In genomic region chr2:85257359-85258193, GRCh38 we compare ENCODE assay signal across 13 cellular contexts.
DNase-seq lines count a peak whose midpoint lies in the region; ATAC-seq and TF ChIP-seq lines count a peak whose summit lies in the region.
"Had no signal": no experiment of that assay in that cellular context is flagged by ENCODE, and none has a peak within 500 bp of the region (broad histone marks: within the 10 kb centered on the region; RNA-seq: fewer than 3 reads in every experiment).

No MANE protein-coding gene starts in this region.

- no peaks in the 10 kb centered on the region for H3K27me3 Mint-ChIP-seq in chondrocyte (ENCODE audit: low read depth)

- H3K9ac ChIP-seq in HUES64 (ENCODE audit: low read depth, low read length) (no peak overlapping the region), subcutaneous abdominal adipose tissue (ENCODE audit: low read length in 5 of 5) (peak overlapping the region in 3 of 5 donors; percentile 2 to 28 (median 8))

- H3K4me1 ChIP-seq in HUES64 (ENCODE audit: insufficient read depth, low read length) (peaks cover 74% of the 10 kb centered on the region), subcutaneous abdominal adipose tissue (ENCODE audit: control insufficient read depth in 5 of 5, insufficient read depth in 5 of 5, low read length in 5 of 5) (peaks cover 35 to 82% (median 67%) of the 10 kb centered on the region in 5 donors)

- H3K27ac Mint-ChIP-seq in chondrocyte (ENCODE audit: unreplicated experiment): peak overlapping the region; percentile 94

- 80% methylated on average over 13 of the region's 13 CpGs for WGBS in HUES64

- H3K27me3 ChIP-seq in HUES64 (ENCODE audit: insufficient read depth, low read length) (no peaks in the 10 kb centered on the region), subcutaneous abdominal adipose tissue (ENCODE audit: control insufficient read depth in 5 of 5, insufficient read depth in 4 of 5, low read length in 5 of 5) (no peaks in the 10 kb centered on the region)
- H3K27me3 ChIP-seq: testis had no signal

- peaks cover 2% of the 10 kb centered on the region for H3K36me3 Mint-ChIP-seq in chondrocyte (ENCODE audit: low read depth)

- H3K9me3 Mint-ChIP-seq in chondrocyte (ENCODE audit: low read depth): no peaks in the 10 kb centered on the region

- H3K4me3 ChIP-seq in HUES64 (ENCODE audit: low read length) (no peak overlapping the region), subcutaneous abdominal adipose tissue (ENCODE audit: low read depth in 1 of 5, low read length in 5 of 5) (peak overlapping the region in 1 of 5 donors; percentile 1)
- H3K4me3 ChIP-seq: K562, testis had no signal

- H3K4me1 Mint-ChIP-seq in chondrocyte (ENCODE audit: low read depth): peaks cover 71% of the 10 kb centered on the region

- no peak overlapping the region for H3K4me3 Mint-ChIP-seq in chondrocyte (ENCODE audit: unreplicated experiment)

- DNase-seq in chondrocyte (ENCODE audit: low spot score): peak; percentile 77
- DNase-seq in lung microvascular endothelial cell (ENCODE audit: low read depth in 2 of 2): peak; percentile 59 to 94
- no peak for DNase-seq in NCI-H2029 (lab: John Stamatoyannopoulos, UW)
- DNase-seq in Kasumi-1 (lab: John Stamatoyannopoulos, UW): no peak
- DNase-seq: erythroblast, NCI-H226, SW 1271, testis had no signal

- no peak for ATAC-seq in GM21723 (IDR thresholded peaks at IDR 0.05; ENCODE audit: unreplicated experiment)
- no peak for ATAC-seq in GM18498 (IDR thresholded peaks at IDR 0.05; ENCODE audit: unreplicated experiment)
- ATAC-seq: K562 had no signal

- H3K9me3 ChIP-seq in HUES64 (ENCODE audit: insufficient read depth, low read depth, low read length): no peaks in the 10 kb centered on the region
- no peaks in the 10 kb centered on the region for H3K9me3 ChIP-seq in subcutaneous abdominal adipose tissue (ENCODE audit: control insufficient read depth in 5 of 5, low read length in 5 of 5)
- H3K9me3 ChIP-seq: testis had no signal

- H3K27ac ChIP-seq in HUES64 (ENCODE audit: low read depth, low read length) (peak overlapping the region; percentile 71), subcutaneous abdominal adipose tissue (ENCODE audit: low read depth, low read length) (peak overlapping the region; percentile 94)

- TF ChIP-seq CTCF in chondrocyte (IDR thresholded peaks at IDR 0.05): no peak

- no peaks in the 10 kb centered on the region for H3K36me3 ChIP-seq in HUES64 (ENCODE audit: insufficient read depth, low read length)
- no peaks in the 10 kb centered on the region for H3K36me3 ChIP-seq in subcutaneous abdominal adipose tissue (ENCODE audit: control insufficient read depth in 5 of 5, insufficient read depth in 5 of 5, low read length in 5 of 5)

Comparison
In these comparisons a context has a peak if more than half of its experiments do, and no peak if none do; other contexts are left out.
1. DNase-seq: peak in chondrocyte (single experiment) and lung microvascular endothelial cell (2 of 2); none in NCI-H2029 (single experiment) and Kasumi-1 (0 of 2).